In genomic region chr21:32750405-32750804, GRCh38 we compare ENCODE assay signal across 22 cellular contexts.
"Had no signal": no experiment of that assay in that cellular context is flagged by ENCODE, and none has a peak within 500 bp of the region (broad histone marks: within the 10 kb centered on the region; RNA-seq: fewer than 3 reads in every experiment).

No MANE protein-coding gene starts in this region.

- H3K4me3 Mint-ChIP-seq: dendritic cell treated with granulocyte-macrophage colony-stimulating factor and Interleukin-4, amounts not matched to agents 40 ng/mL and 50 ng/mL, for 4 days; effector memory CD8-positive, alpha-beta T cell; immature natural killer cell; memory B cell; mesothelial cell of epicardium; natural killer cell treated with Interleukin-12 subunit alpha and Interleukin-12 subunit beta and Interleukin-15 and Interleukin-18, amount 100 ng/mL, for 72 hours; neural progenitor cell had no signal

- H3K4me1 Mint-ChIP-seq: memory B cell, mesothelial cell of epicardium had no signal

- H3K4me1 ChIP-seq: left ventricle myocardium inferior, lower lobe of right lung, neural progenitor cell, pancreas, suprapubic skin, tibial artery, upper lobe of left lung, uterus had no signal

- DNase-seq: effector memory CD8-positive, alpha-beta T cell; esophagus squamous epithelium; foreskin fibroblast; immature natural killer cell; left ventricle myocardium inferior; lower lobe of right lung; occipital lobe; pancreas; right cardiac atrium; small intestine; stimulated activated CD4-positive, alpha-beta T cell treated with anti-CD3 and anti-CD28 coated beads, Interleukin-12 subunit alpha, Interleukin-12 subunit beta, amount 100 ng/mL, for 4 hours; stimulated activated naive CD4-positive, alpha-beta T cell; tibial artery; upper lobe of left lung; uterus had no signal

- H3K9me3 Mint-ChIP-seq: dendritic cell treated with granulocyte-macrophage colony-stimulating factor and Interleukin-4, amounts not matched to agents 40 ng/mL and 50 ng/mL, for 4 days; effector memory CD8-positive, alpha-beta T cell; immature natural killer cell; memory B cell; mesothelial cell of epicardium; natural killer cell treated with Interleukin-12 subunit alpha and Interleukin-12 subunit beta and Interleukin-15 and Interleukin-18, amount 100 ng/mL, for 72 hours; neural progenitor cell had no signal

- H3K27me3 Mint-ChIP-seq: dendritic cell treated with granulocyte-macrophage colony-stimulating factor and Interleukin-4, amounts not matched to agents 40 ng/mL and 50 ng/mL, for 4 days; effector memory CD8-positive, alpha-beta T cell; memory B cell; natural killer cell treated with Interleukin-12 subunit alpha and Interleukin-12 subunit beta and Interleukin-15 and Interleukin-18, amount 100 ng/mL, for 72 hours; progenitor cell of endocrine pancreas had no signal

- H3K27ac Mint-ChIP-seq: dendritic cell treated with granulocyte-macrophage colony-stimulating factor and Interleukin-4, amounts not matched to agents 40 ng/mL and 50 ng/mL, for 4 days; memory B cell; mesothelial cell of epicardium; natural killer cell treated with Interleukin-12 subunit alpha and Interleukin-12 subunit beta and Interleukin-15 and Interleukin-18, amount 100 ng/mL, for 72 hours; neural progenitor cell had no signal

- H3K27ac ChIP-seq: esophagus squamous epithelium, left ventricle myocardium inferior, lower lobe of right lung, neural progenitor cell, pancreas, suprapubic skin, tibial artery, upper lobe of left lung, uterus had no signal

- ATAC-seq: effector memory CD8-positive, alpha-beta T cell; lower lobe of right lung; natural killer cell treated with Interleukin-12 subunit alpha and Interleukin-12 subunit beta and Interleukin-15 and Interleukin-18, amount 100 ng/mL, for 72 hours; pancreas; right cardiac atrium had no signal

- H3K27me3 ChIP-seq: esophagus squamous epithelium, neural progenitor cell, pancreas, suprapubic skin, tibial artery, upper lobe of left lung, uterus had no signal
